Comparison of ENCODE assay signal across 25 cellular contexts in genomic region chr11:114151631-114152030, GRCh38.
DNase-seq lines count a peak whose midpoint lies in the region; ATAC-seq and TF ChIP-seq lines count a peak whose summit lies in the region.
"Had no signal": no experiment of that assay in that cellular context is flagged by ENCODE, and none has a peak within 500 bp of the region (broad histone marks: within the 10 kb centered on the region; RNA-seq: fewer than 3 reads in every experiment).

No MANE protein-coding gene starts in this region.

- H3K9me3 ChIP-seq in right cardiac atrium (ENCODE audit: control insufficient read depth, low read length) = no peaks in the 10 kb centered on the region
- H3K9me3 ChIP-seq in heart right ventricle = no peaks in the 10 kb centered on the region
- no peaks in the 10 kb centered on the region for H3K9me3 ChIP-seq in right lobe of liver
- H3K9me3 ChIP-seq in skeletal muscle tissue (ENCODE audit: control insufficient read depth in 3 of 3, low read length in 3 of 3) = no peaks in the 10 kb centered on the region
- no peaks in the 10 kb centered on the region for H3K9me3 ChIP-seq in vagina
- H3K9me3 ChIP-seq: A549, Caco-2, testis had no signal

- H3K9ac ChIP-seq in skeletal muscle tissue (ENCODE audit: low read depth in 1 of 3, low read length in 3 of 3) = no peak overlapping the region

- DNase-seq in right cardiac atrium = no peak
- no peak for DNase-seq in heart right ventricle
- DNase-seq in right lobe of liver = no peak
- DNase-seq in vagina (ENCODE audit: extremely low spot score in 2 of 2) = no peak
- no peak for DNase-seq in AG08395 (ENCODE audit: low spot score)
- no peak for DNase-seq in Ammon's horn (ENCODE audit: low spot score)
- DNase-seq in islet precursor cell = no peak
- DNase-seq: activated CD4-positive, CD25-positive, alpha-beta regulatory T cell treated with anti-CD3 and anti-CD28 coated beads, Interleukin-2, amount 50 U/mL, for 72 hours; activated CD8-positive, alpha-beta T cell treated with anti-CD3 and anti-CD28 coated beads for 36 hours; activated naive CD4-positive, alpha-beta T cell; activated T-cell treated with anti-CD3 and anti-CD28 coated beads, Interleukin-2, amount 50 U/mL, for 1 hour; amygdala; Caco-2; DND-41; foreskin keratinocyte; hippocampal formation; NCI-H1930; NCI-H345; NCI-H82; occipital lobe; SIG-M5; testis had no signal

- 99% methylated on average over 2 of the region's 2 CpGs for WGBS in right cardiac atrium
- WGBS in heart right ventricle, 2 donors = 100% methylated on average over 2 of the region's 2 CpGs
- WGBS in right lobe of liver (ENCODE audit: insufficient coverage, low coverage, low lambda C conversion rate, missing lambda C conversion rate) = 100% methylated on average over 1 of the region's 2 CpGs

- ATAC-seq in right cardiac atrium (no peak), heart right ventricle (no peak), right lobe of liver (no peak)
- ATAC-seq: A549; activated CD8-positive, alpha-beta T cell treated with anti-CD3 and anti-CD28 coated beads for 36 hours; foreskin keratinocyte had no signal

- peaks cover 0 to 8% (median 6%) of the 10 kb centered on the region in 9 donors for H3K36me3 ChIP-seq in heart right ventricle
- H3K36me3 ChIP-seq in right lobe of liver = peaks cover 0 to 6% (median 2%) of the 10 kb centered on the region in 4 donors
- peaks cover 5 to 8% (median 6%) of the 10 kb centered on the region in 3 donors for H3K36me3 ChIP-seq in skeletal muscle tissue (ENCODE audit: control insufficient read depth in 3 of 3, insufficient read depth in 3 of 3, low read length in 3 of 3)
- H3K36me3 ChIP-seq in vagina = peaks cover 0 to 9% of the 10 kb centered on the region in 2 donors

- no peak overlapping the region for H3K4me3 ChIP-seq in right cardiac atrium (ENCODE audit: low read length)
- no peak overlapping the region for H3K4me3 ChIP-seq in heart right ventricle
- no peak overlapping the region for H3K4me3 ChIP-seq in right lobe of liver
- H3K4me3 ChIP-seq in skeletal muscle tissue (ENCODE audit: low read length in 3 of 3) = no peak overlapping the region
- no peak overlapping the region for H3K4me3 ChIP-seq in vagina
- H3K4me3 ChIP-seq: A549, testis had no signal

- H3K27ac ChIP-seq in right cardiac atrium (ENCODE audit: low read length) (peak overlapping the region; percentile 69), heart right ventricle (peak overlapping the region in 4 of 10 donors; percentile 1 to 62 (median 33)), right lobe of liver (peak overlapping the region in 2 of 3 donors; percentile 91 to 98), skeletal muscle tissue (ENCODE audit: low read depth, low read length) (peak overlapping the region; percentile 14), vagina (peak overlapping the region; percentile 95)
- H3K27ac ChIP-seq: A549, epithelial cell of prostate, foreskin keratinocyte had no signal

- intact Hi-C loops in right cardiac atrium (cut with DNase I) = no loop called here
- intact Hi-C loops in heart right ventricle (cut with DNase I) = no loop called here
- intact Hi-C loops in right lobe of liver (cut with DNase I) = loop anchor here in 1 of 2 donors (10.0 kb wide), 1 partner anchor 87 kb away; no protein-coding TSS in a partner anchor
- intact Hi-C loops in vagina (cut with DNase I) = no loop called here

- H3K27me3 ChIP-seq in right cardiac atrium (ENCODE audit: control insufficient read depth, insufficient read depth) (no peaks in the 10 kb centered on the region), heart right ventricle (no peaks in the 10 kb centered on the region), right lobe of liver (no peaks in the 10 kb centered on the region), skeletal muscle tissue (ENCODE audit: control insufficient read depth in 3 of 3, insufficient read depth in 3 of 3, low read length in 3 of 3) (no peaks in the 10 kb centered on the region), vagina (no peaks in the 10 kb centered on the region)
- H3K27me3 ChIP-seq: testis had no signal

- TF ChIP-seq POLR2A in right lobe of liver (IDR thresholded peaks at IDR 0.05) = no peak
- no peak for TF ChIP-seq POLR2A in vagina (IDR thresholded peaks at IDR 0.05)

- peaks cover 61% of the 10 kb centered on the region for H3K4me1 ChIP-seq in right cardiac atrium (ENCODE audit: control insufficient read depth, insufficient read depth, low read length)
- peaks cover 45 to 90% (median 82%) of the 10 kb centered on the region in 9 donors for H3K4me1 ChIP-seq in heart right ventricle
- H3K4me1 ChIP-seq in right lobe of liver = peaks cover 0 to 91% (median 42%) of the 10 kb centered on the region in 4 donors
- peaks cover 74 to 98% (median 96%) of the 10 kb centered on the region in 3 donors for H3K4me1 ChIP-seq in skeletal muscle tissue (ENCODE audit: control insufficient read depth in 3 of 3, insufficient read depth in 3 of 3, low read length in 3 of 3)
- H3K4me1 ChIP-seq in vagina = peaks cover 100% of the 10 kb centered on the region
- H3K4me1 ChIP-seq: A549, foreskin keratinocyte had no signal

- no peak for TF ChIP-seq CTCF in heart right ventricle (IDR thresholded peaks at IDR 0.05)
- TF ChIP-seq CTCF in right lobe of liver (IDR thresholded peaks at IDR 0.05) = no peak
- no peak for TF ChIP-seq CTCF in vagina (IDR thresholded peaks at IDR 0.05)
